Comparison of ENCODE assay signal across 11 cellular contexts in the genomic region with DNA sequence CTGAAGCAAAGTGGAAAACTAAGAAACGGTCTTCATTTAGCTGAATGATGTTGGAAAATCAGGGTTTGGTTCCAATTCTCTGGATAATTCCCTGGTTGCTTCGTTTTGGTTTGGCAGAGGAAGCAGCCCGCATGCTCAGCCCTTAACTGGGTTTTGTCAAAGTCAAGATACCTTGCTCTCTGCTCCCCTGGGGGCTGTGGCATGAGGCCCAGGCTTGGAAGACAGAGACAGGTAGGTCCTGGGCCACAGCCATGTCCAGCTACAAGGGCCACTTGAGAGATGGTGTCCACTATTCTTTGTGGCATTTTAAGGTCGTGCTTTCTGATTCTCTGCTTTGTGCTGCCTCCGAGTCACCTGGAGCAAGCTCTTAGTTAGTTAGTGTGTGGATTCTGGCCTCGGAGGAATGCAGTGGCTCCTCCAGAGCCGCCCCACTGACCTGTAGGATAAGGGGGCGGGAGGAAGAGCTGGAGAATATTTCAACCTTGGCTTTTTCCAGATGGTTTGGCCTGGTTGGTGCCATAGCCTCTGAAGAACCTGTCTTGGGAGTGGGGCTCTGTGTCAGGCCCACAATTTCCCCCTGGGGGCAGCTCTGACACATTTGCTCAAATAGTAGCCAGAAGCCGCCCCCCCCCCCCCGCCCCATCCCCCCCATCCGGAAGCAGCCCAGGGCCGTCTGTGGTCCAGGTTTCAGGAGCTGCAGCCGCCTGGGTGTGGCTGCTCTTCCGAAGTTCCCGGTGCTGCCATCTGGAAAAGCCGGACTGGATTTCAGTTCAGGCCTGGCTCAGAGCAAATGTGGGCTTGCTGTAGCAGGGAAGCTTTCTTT.
DNase-seq lines count a peak whose midpoint lies in the region; ATAC-seq lines count a peak whose summit lies in the region.
"Had no signal": no experiment of that assay in that cellular context is flagged by ENCODE, and none has a peak within 500 bp of the region (broad histone marks: within the 10 kb centered on the region; RNA-seq: fewer than 3 reads in every experiment).

No MANE protein-coding gene starts in this region.

- DNase-seq in D341Med (ENCODE audit: low spot score) (peak; percentile 59), HK-2 (ENCODE audit: unreplicated experiment) (peak; percentile 29), SJCRH30 (peak; percentile 7 to 10), iPS-NIHi11 (ENCODE audit: low spot score) (peak; percentile 69), amygdala (lab: John Stamatoyannopoulos, UW) (no peak)
- no peak for DNase-seq in activated CD8-positive, alpha-beta memory T cell treated with anti-CD3 and anti-CD28 coated beads, Interleukin-2, amount 50 U/mL, for 48 hours
- DNase-seq: dermis blood vessel endothelial cell had no signal

- no peak overlapping the region for H3K4me3 ChIP-seq in SJCRH30
- H3K4me3 ChIP-seq: skin epidermis had no signal

- ATAC-seq in HG03378 (IDR thresholded peaks at IDR 0.05; ENCODE audit: unreplicated experiment) (no peak), GM18520 (IDR thresholded peaks at IDR 0.05; ENCODE audit: unreplicated experiment) (no peak)
- ATAC-seq: left lobe of liver had no signal

- H3K9me3 ChIP-seq in SJCRH30 (replicated peaks), result no peaks in the 10 kb centered on the region

- H3K36me3 ChIP-seq in SJCRH30, result no peaks in the 10 kb centered on the region

- no peak overlapping the region for H3K27ac ChIP-seq in SJCRH30
- H3K27ac ChIP-seq: skin epidermis had no signal

- no peaks in the 10 kb centered on the region for H3K27me3 ChIP-seq in SJCRH30

- no peaks in the 10 kb centered on the region for H3K4me1 ChIP-seq in SJCRH30

Comparison
In these comparisons a context has a peak if more than half of its experiments do, and no peak if none do; other contexts are left out.
1. DNase-seq: peak in D341Med (single experiment), HK-2 (single experiment), SJCRH30 (2 of 2) and iPS-NIHi11 (single experiment); none in activated CD8-positive, alpha-beta memory T cell treated with anti-CD3 and anti-CD28 coated beads, Interleukin-2, amount 50 U/mL, for 48 hours (single experiment) and amygdala (0 of 56).